Comparison of ENCODE assay signal across 16 cellular contexts in the genomic region with DNA sequence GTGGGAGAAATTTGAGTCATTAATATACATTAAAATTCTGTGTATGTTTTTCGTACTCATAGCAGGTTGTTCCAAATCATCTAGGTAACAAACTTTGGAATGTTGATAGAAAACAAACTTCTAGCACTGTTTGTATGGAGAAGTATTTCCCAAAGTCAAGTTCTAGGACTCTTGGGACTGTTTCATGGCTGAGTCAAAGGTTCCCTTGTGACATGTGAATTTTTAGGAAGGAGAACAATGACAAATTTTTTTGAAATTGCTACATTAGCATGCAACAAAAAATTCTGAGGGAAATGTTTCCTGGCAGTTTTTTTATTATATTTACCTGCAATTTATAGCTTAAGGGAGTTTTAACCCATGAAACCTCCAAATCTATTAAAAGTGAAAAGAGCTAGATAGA.
DNase-seq lines count a peak whose midpoint lies in the region; ATAC-seq and TF ChIP-seq lines count a peak whose summit lies in the region.
"Had no signal": no experiment of that assay in that cellular context is flagged by ENCODE, and none has a peak within 500 bp of the region (broad histone marks: within the 10 kb centered on the region; RNA-seq: fewer than 3 reads in every experiment).

No MANE protein-coding gene starts in this region.

- WGBS in trophoblast cell (ENCODE audit: extremely low coverage, insufficient coverage, insufficient read length) = no CpG with 5 or more reads among the region's 1 CpG
- WGBS in gastroesophageal sphincter (ENCODE audit: low coverage in 1 of 2), 2 donors = 71 to 81% methylated on average over 1 of the region's 1 CpG

- peaks cover 13% of the 10 kb centered on the region for H4K20me1 ChIP-seq in PC-3 (ENCODE audit: low read length)

- intact Hi-C loops in PC-3 (cut with micrococcal nuclease) = no loop called here
- intact Hi-C loops in ascending aorta (cut with DNase I) = no loop called here

- H2AK5ac ChIP-seq in trophoblast cell (ENCODE audit: low read length) = no peak overlapping the region

- H3K79me2 ChIP-seq in PC-3 (ENCODE audit: low read length) = peaks cover 54% of the 10 kb centered on the region
- no peaks in the 10 kb centered on the region for H3K79me2 ChIP-seq in trophoblast cell (ENCODE audit: control insufficient read depth, insufficient read depth, low read length, poor library complexity)

- no peak overlapping the region for H2BK12ac ChIP-seq in trophoblast cell (ENCODE audit: low read length)

- no peak overlapping the region for H3K27ac Mint-ChIP-seq in effector memory CD8-positive, alpha-beta T cell

- no peak for TF ChIP-seq POLR2A in gastroesophageal sphincter (IDR thresholded peaks at IDR 0.05)

- H3K4me2 ChIP-seq in PC-3 (ENCODE audit: low read length) (peak overlapping the region; percentile 15), trophoblast cell (ENCODE audit: low read length) (no peak overlapping the region)

- POLR2A ChIA-PET in PC-3 (lab: Charles Lee; ENCODE audit: unreplicated experiment) = interaction anchor here (0.7 to 0.9 kb wide), 3 partner anchors 15 to 102 kb away, joined by 3 to 8 read pairs (median 5); no protein-coding TSS in a partner anchor

- no peaks in the 10 kb centered on the region for H3K36me3 Mint-ChIP-seq in effector memory CD8-positive, alpha-beta T cell (ENCODE audit: insufficient read depth)

- no peak for TF ChIP-seq CTCF in PC-3 (conservative IDR thresholded peaks at IDR 0.05; ENCODE audit: low read depth, low read length)
- TF ChIP-seq CTCF in ascending aorta (IDR thresholded peaks at IDR 0.05) = no peak
- TF ChIP-seq CTCF in gastroesophageal sphincter (IDR thresholded peaks at IDR 0.05) = no peak

- no peak overlapping the region for H3K18ac ChIP-seq in trophoblast cell (ENCODE audit: low read length)

- CTCF ChIA-PET in PC-3 (lab: Charles Lee) = interaction anchor here (0.7 to 1.6 kb wide), 4 partner anchors 11 to 240 kb away, joined by 3 to 8 read pairs (median 6); a partner anchor contains a TSS

- H3K27me3 ChIP-seq in PC-3 (ENCODE audit: low read length) (no peaks in the 10 kb centered on the region), ascending aorta (no peaks in the 10 kb centered on the region), trophoblast cell (ENCODE audit: insufficient read depth, low read length) (no peaks in the 10 kb centered on the region), gastroesophageal sphincter (no peaks in the 10 kb centered on the region)
- H3K27me3 ChIP-seq: BE2C had no signal

- no peak overlapping the region for H4K12ac ChIP-seq in trophoblast cell (ENCODE audit: low read depth, low read length)

- H2BK5ac ChIP-seq in trophoblast cell (ENCODE audit: low read depth, low read length, poor library complexity) = no peak overlapping the region

- no peak overlapping the region for H3K4me3 Mint-ChIP-seq in effector memory CD8-positive, alpha-beta T cell

- no TSS peak for BruUV-seq in PC-3 (replicated peaks; lab: Mats Ljungman, UMichigan)

- no peak overlapping the region for H3K4me3 ChIP-seq in PC-3 (ENCODE audit: low read length)
- no peak overlapping the region for H3K4me3 ChIP-seq in ascending aorta
- no peak overlapping the region for H3K4me3 ChIP-seq in trophoblast cell (ENCODE audit: low read depth, low read length)
- H3K4me3 ChIP-seq in gastroesophageal sphincter = no peak overlapping the region

- peaks cover 8 to 15% of the 10 kb centered on the region in 2 donors for H3K27me3 Mint-ChIP-seq in effector memory CD8-positive, alpha-beta T cell

- H3K36me3 ChIP-seq in PC-3 (ENCODE audit: low read depth, low read length) = no peaks in the 10 kb centered on the region
- no peaks in the 10 kb centered on the region for H3K36me3 ChIP-seq in ascending aorta
- no peaks in the 10 kb centered on the region for H3K36me3 ChIP-seq in trophoblast cell (ENCODE audit: control insufficient read depth in 1 of 2, insufficient read depth in 2 of 2, low read length in 2 of 2)
- no peaks in the 10 kb centered on the region for H3K36me3 ChIP-seq in gastroesophageal sphincter
- H3K36me3 ChIP-seq: BE2C had no signal

- no peaks in the 10 kb centered on the region for H3K9me3 Mint-ChIP-seq in effector memory CD8-positive, alpha-beta T cell

- H3K14ac ChIP-seq in trophoblast cell (ENCODE audit: low read length) = no peak overlapping the region

- ATAC-seq in PC-3 (peak; percentile 56), gastroesophageal sphincter (no peak)
- ATAC-seq in effector memory CD8-positive, alpha-beta T cell (replicated peaks) = no peak

- H4K8ac ChIP-seq in trophoblast cell (ENCODE audit: low read depth, low read length) = no peak overlapping the region

- no peak for TF ChIP-seq EP300 in gastroesophageal sphincter (IDR thresholded peaks at IDR 0.05)

- H3K23ac ChIP-seq in trophoblast cell (ENCODE audit: low read length) = no peak overlapping the region

- no peak overlapping the region for H2BK120ac ChIP-seq in trophoblast cell (ENCODE audit: insufficient read depth, low read length, poor library complexity)

- H4K91ac ChIP-seq in trophoblast cell (ENCODE audit: low read depth, low read length) = no peak overlapping the region

- no peaks in the 10 kb centered on the region for H3K79me1 ChIP-seq in trophoblast cell (ENCODE audit: low read length)

- no peak overlapping the region for H3K9ac ChIP-seq in PC-3 (ENCODE audit: low read length)
- no peak overlapping the region for H3K9ac ChIP-seq in trophoblast cell (ENCODE audit: low read length)

- H3F3A ChIP-seq in PC-3 (ENCODE audit: low read length, unreplicated experiment) = no peaks in the 10 kb centered on the region

- no peak overlapping the region for H3K4ac ChIP-seq in trophoblast cell (ENCODE audit: low read depth, low read length)

- H3K27ac ChIP-seq in PC-3 (ENCODE audit: low read length) (peak overlapping the region; percentile 28), ascending aorta (peak overlapping the region; percentile 43 to 46), trophoblast cell (ENCODE audit: low read depth, low read length) (no peak overlapping the region), gastroesophageal sphincter (no peak overlapping the region)

- H3K9me3 ChIP-seq in PC-3 (ENCODE audit: low read length) = no peaks in the 10 kb centered on the region
- H3K9me3 ChIP-seq in ascending aorta = no peaks in the 10 kb centered on the region
- no peaks in the 10 kb centered on the region for H3K9me3 ChIP-seq in trophoblast cell (ENCODE audit: insufficient read depth, low read depth, low read length)
- H3K9me3 ChIP-seq in gastroesophageal sphincter = no peaks in the 10 kb centered on the region
- H3K9me3 ChIP-seq: BE2C had no signal

- H3K9me2 ChIP-seq in PC-3 (replicated peaks; ENCODE audit: low read length) = no peaks in the 10 kb centered on the region

- peak; percentile 6 for DNase-seq in AG08395 (ENCODE audit: low spot score)
- peak; percentile 50 for DNase-seq in PC-3
- DNase-seq in ascending aorta (ENCODE audit: low spot score in 2 of 2) = no peak
- DNase-seq in trophoblast cell = peak; percentile 6 to 79
- DNase-seq in stimulated activated CD4-positive, alpha-beta T cell treated with anti-CD3 and anti-CD28 coated beads, Interleukin-1b, Interleukin-23, amount 100 ng/mL, for 48 hours = no peak
- no peak for DNase-seq in effector memory CD8-positive, alpha-beta T cell
- no peak for DNase-seq in GDM1 (lab: John Stamatoyannopoulos, UW)
- DNase-seq: BE2C, DMS 273 treated with DMSO at 0.1 percent for 48 hours, DND-41, Karpas-422, MV-4-11, NCI-H1694 treated with DMSO at 0.1 percent for 48 hours, NCI-H524 treated with DMSO at 0.1 percent for 48 hours, Right ventricle myocardium superior had no signal

- H3K4me1 ChIP-seq in PC-3 (ENCODE audit: insufficient read depth, low read length) (peaks cover 37% of the 10 kb centered on the region), ascending aorta (peaks cover 0 to 61% of the 10 kb centered on the region in 2 donors), trophoblast cell (ENCODE audit: control insufficient read depth in 1 of 2, insufficient read depth in 2 of 2, low read length in 2 of 2) (no peaks in the 10 kb centered on the region), gastroesophageal sphincter (peaks cover 9 to 70% (median 16%) of the 10 kb centered on the region in 3 donors)
- H3K4me1 ChIP-seq: BE2C had no signal

- H2AFZ ChIP-seq in PC-3 (ENCODE audit: low read length) = no peak overlapping the region
- H2AFZ ChIP-seq in trophoblast cell (ENCODE audit: insufficient read depth, low read length, poor library complexity) = no peak overlapping the region

- H3K4me1 Mint-ChIP-seq in effector memory CD8-positive, alpha-beta T cell (ENCODE audit: low read depth in 2 of 2) = no peaks in the 10 kb centered on the region

Comparison
In these comparisons a context has a peak if more than half of its experiments do, and no peak if none do; other contexts are left out.
1. DNase-seq: peak in AG08395 (single experiment), PC-3 (single experiment) and trophoblast cell (2 of 2); none in ascending aorta (0 of 2), stimulated activated CD4-positive, alpha-beta T cell treated with anti-CD3 and anti-CD28 coated beads, Interleukin-1b, Interleukin-23, amount 100 ng/mL, for 48 hours (single experiment), effector memory CD8-positive, alpha-beta T cell (0 of 3) and GDM1 (single experiment).
2. H3K27ac ChIP-seq: peak in PC-3 (single experiment) and ascending aorta (2 of 2); none in trophoblast cell (single experiment) and gastroesophageal sphincter (0 of 4).